In genomic region chr2:173165443-173166234, GRCh38 we compare ENCODE assay signal across 23 cellular contexts.
"Had no signal": no experiment of that assay in that cellular context is flagged by ENCODE, and none has a peak within 500 bp of the region (broad histone marks: within the 10 kb centered on the region; RNA-seq: fewer than 3 reads in every experiment).

No MANE protein-coding gene starts in this region.

- H3K27ac ChIP-seq: epithelial cell of prostate, parathyroid adenoma, prostate gland, sigmoid colon, tibial nerve, upper lobe of right lung had no signal

- H3K9ac ChIP-seq: parathyroid adenoma had no signal

- H2AFZ ChIP-seq: parathyroid adenoma had no signal

- H3K27ac Mint-ChIP-seq: dendritic cell treated with granulocyte-macrophage colony-stimulating factor and Interleukin-4, amounts not matched to agents 40 ng/mL and 50 ng/mL, for 4 days; effector memory CD8-positive, alpha-beta T cell; immature natural killer cell; naive thymus-derived CD4-positive, alpha-beta T cell; nephron progenitor cell had no signal

- H3K27me3 ChIP-seq: esophagus muscularis mucosa, gastroesophageal sphincter, sigmoid colon, tibial nerve, upper lobe of right lung, vagina had no signal

- DNase-seq: effector memory CD8-positive, alpha-beta T cell; immature natural killer cell; left cardiac atrium; left ventricle myocardium superior; naive thymus-derived CD4-positive, alpha-beta T cell; nephron progenitor cell; retina; sigmoid colon; stimulated activated CD4-positive, alpha-beta T cell treated with anti-CD3 and anti-CD28 coated beads, Interleukin-12 subunit alpha, Interleukin-12 subunit beta, amount 100 ng/mL, for 4 hours; stimulated activated naive CD8-positive, alpha-beta T cell treated with anti-CD3 and anti-CD28 coated beads, Interleukin-15, Interleukin-2, amounts not matched to agents 100 U/mL and 50 U/mL, for 24 hours; upper lobe of right lung had no signal

- H3K9me3 ChIP-seq: prostate gland, sigmoid colon, upper lobe of right lung, vagina had no signal

- H3K4me1 Mint-ChIP-seq: immature natural killer cell; naive thymus-derived CD4-positive, alpha-beta T cell; nephron progenitor cell had no signal

- H3K36me3 ChIP-seq: esophagus muscularis mucosa, gastroesophageal sphincter, prostate gland, tibial nerve, upper lobe of right lung, vagina had no signal

- H3K4me3 Mint-ChIP-seq: dendritic cell treated with granulocyte-macrophage colony-stimulating factor and Interleukin-4, amounts not matched to agents 40 ng/mL and 50 ng/mL, for 4 days; effector memory CD8-positive, alpha-beta T cell; immature natural killer cell; naive thymus-derived CD4-positive, alpha-beta T cell; nephron progenitor cell had no signal

- ATAC-seq: effector memory CD8-positive, alpha-beta T cell; gastroesophageal sphincter; left cardiac atrium; left ventricle myocardium superior; naive thymus-derived CD4-positive, alpha-beta T cell; stimulated activated naive CD8-positive, alpha-beta T cell treated with anti-CD3 and anti-CD28 coated beads, Interleukin-15, Interleukin-2, amounts not matched to agents 100 U/mL and 50 U/mL, for 24 hours; upper lobe of right lung had no signal

- FAIRE-seq: colon, keratinocyte had no signal

- H3K9me3 Mint-ChIP-seq: dendritic cell treated with granulocyte-macrophage colony-stimulating factor and Interleukin-4, amounts not matched to agents 40 ng/mL and 50 ng/mL, for 4 days; effector memory CD8-positive, alpha-beta T cell; immature natural killer cell; nephron progenitor cell had no signal

- H3K4me1 ChIP-seq: parathyroid adenoma, prostate gland had no signal

- H3K4me3 ChIP-seq: esophagus muscularis mucosa, gastroesophageal sphincter, lung, prostate gland, sigmoid colon, skin epidermis, tibial nerve, upper lobe of right lung, vagina had no signal

- H3K27me3 Mint-ChIP-seq: dendritic cell treated with granulocyte-macrophage colony-stimulating factor and Interleukin-4, amounts not matched to agents 40 ng/mL and 50 ng/mL, for 4 days; effector memory CD8-positive, alpha-beta T cell had no signal
